1 cellular context compared by ENCODE assay signal in the genomic region with DNA sequence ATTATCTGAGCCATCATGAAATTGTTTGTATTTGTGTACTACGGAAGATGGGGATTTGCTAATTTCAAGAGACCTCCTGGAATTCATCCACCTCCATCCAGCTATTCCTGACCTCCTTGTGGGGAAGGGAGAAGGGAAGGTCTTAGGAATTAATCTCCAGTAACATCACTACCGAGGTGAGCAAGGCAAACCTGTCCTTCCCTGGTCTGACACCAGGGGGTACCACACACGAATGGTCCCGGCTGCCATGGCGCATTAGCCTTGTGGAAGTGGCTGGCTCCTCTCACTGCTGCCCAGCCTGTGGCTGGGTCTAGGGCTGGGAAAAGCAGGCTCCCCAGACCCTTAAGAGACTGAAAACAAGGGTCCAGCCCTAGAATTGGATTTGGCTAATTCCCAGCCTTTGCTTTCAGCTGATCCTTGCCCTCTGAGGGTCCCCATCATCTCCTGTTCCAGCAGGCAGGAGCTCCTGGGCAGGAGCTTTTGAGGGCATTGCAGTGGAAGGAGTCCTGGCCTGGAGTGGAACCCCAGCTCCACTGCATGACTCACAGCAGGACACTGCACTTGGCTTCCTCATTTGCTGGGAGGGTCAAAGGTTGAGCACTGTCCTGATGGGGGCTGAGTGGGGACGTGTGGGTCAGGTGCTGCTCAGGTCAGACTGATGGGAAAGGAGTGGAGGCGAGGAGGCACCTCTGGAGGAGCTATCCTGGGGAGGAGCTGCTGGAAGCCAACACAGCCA.
TF ChIP-seq lines count a peak whose summit lies in the region.

No MANE protein-coding gene starts in this region.

TF ChIP-seq in GM23338, 12 proteins besides CTCF, POLR2A, EP300 and RAD21 (continued from another document):
- TF ChIP-seq, protein P1, sequence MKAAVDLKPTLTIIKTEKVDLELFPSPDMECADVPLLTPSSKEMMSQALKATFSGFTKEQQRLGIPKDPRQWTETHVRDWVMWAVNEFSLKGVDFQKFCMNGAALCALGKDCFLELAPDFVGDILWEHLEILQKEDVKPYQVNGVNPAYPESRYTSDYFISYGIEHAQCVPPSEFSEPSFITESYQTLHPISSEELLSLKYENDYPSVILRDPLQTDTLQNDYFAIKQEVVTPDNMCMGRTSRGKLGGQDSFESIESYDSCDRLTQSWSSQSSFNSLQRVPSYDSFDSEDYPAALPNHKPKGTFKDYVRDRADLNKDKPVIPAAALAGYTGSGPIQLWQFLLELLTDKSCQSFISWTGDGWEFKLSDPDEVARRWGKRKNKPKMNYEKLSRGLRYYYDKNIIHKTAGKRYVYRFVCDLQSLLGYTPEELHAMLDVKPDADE (IDR thresholded peaks at IDR 0.05) = no peak
- TF ChIP-seq REST (IDR thresholded peaks at IDR 0.05; ENCODE audit: unreplicated experiment) = no peak
- no peak for TF ChIP-seq NANOG (IDR thresholded peaks at IDR 0.05; ENCODE audit: borderline replicate concordance)
- no peak for TF ChIP-seq EZH2 (IDR thresholded peaks at IDR 0.05; ENCODE audit: low read depth, unreplicated experiment)
TF ChIP-seq in GM23338: peak in this region for 0.
